In the genomic region with DNA sequence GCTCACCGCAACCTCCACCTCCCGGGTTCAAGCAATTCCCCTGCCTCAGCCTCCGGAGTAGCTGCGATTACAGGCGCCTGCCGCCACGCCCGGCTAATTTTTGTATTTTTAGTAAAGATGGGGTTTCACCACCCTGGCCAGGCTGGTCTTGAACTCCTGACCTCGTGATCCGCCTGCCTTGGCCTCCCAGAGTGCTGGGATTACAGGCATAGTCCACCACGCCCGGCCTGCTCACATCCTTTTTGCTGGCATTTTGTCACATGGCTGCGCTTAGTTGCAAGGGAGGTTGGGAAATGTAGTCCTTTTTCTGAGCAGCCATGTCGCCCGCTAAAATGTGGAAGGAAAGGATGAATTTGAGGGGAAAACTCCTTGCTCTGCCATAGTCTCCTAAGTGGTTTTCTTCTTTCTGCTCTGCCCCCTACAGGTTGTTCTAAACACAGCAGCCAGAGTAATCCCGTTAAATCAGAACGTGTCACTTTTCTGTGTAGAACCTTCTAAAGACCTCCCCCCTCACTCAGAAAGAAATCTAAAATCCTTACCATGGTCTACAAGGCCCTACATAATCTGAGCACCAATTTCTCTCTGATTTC, we compare ENCODE assay signal across 1 cellular context.
TF ChIP-seq lines count a peak whose summit lies in the region.

No MANE protein-coding gene starts in this region.

TF ChIP-seq in HEK293, 187 proteins besides CTCF, POLR2A, EP300 and RAD21 (continued from another document):
- TF ChIP-seq ZNF600 (tag by site-specific recombination; IDR thresholded peaks at IDR 0.05): peak; percentile 33; the same call in 1 of the 2 replicates
- TF ChIP-seq, protein P1, sequence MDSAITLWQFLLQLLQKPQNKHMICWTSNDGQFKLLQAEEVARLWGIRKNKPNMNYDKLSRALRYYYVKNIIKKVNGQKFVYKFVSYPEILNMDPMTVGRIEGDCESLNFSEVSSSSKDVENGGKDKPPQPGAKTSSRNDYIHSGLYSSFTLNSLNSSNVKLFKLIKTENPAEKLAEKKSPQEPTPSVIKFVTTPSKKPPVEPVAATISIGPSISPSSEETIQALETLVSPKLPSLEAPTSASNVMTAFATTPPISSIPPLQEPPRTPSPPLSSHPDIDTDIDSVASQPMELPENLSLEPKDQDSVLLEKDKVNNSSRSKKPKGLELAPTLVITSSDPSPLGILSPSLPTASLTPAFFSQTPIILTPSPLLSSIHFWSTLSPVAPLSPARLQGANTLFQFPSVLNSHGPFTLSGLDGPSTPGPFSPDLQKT (IDR thresholded peaks at IDR 0.05; ENCODE audit: borderline replicate concordance, low read depth, low read length): no peak
- TF ChIP-seq ZNF341 (tag by site-specific recombination; IDR thresholded peaks at IDR 0.05; ENCODE audit: low read depth): peak; percentile 84
- no peak for TF ChIP-seq ZNF514 (tag by site-specific recombination; IDR thresholded peaks at IDR 0.05)
- TF ChIP-seq ZNF114 (tag by site-specific recombination; IDR thresholded peaks at IDR 0.05): no peak
- peak; percentile 76 for TF ChIP-seq ZBTB17 (tag by site-specific recombination; IDR thresholded peaks at IDR 0.05)
- TF ChIP-seq ZBTB7A (tag by site-specific recombination; IDR thresholded peaks at IDR 0.05; ENCODE audit: low read depth): no peak
- no peak for TF ChIP-seq ZNF10 (tag by site-specific recombination; IDR thresholded peaks at IDR 0.05)
- no peak for TF ChIP-seq OVOL3 (tag by site-specific recombination; IDR thresholded peaks at IDR 0.05)
- TF ChIP-seq PRDM1 (tag by site-specific recombination; IDR thresholded peaks at IDR 0.05): peak; percentile 30; the same call in 1 of the 2 replicates
- TF ChIP-seq ZNF24 (tag by site-specific recombination; IDR thresholded peaks at IDR 0.05): peak; percentile 95
- TF ChIP-seq, protein P2, sequence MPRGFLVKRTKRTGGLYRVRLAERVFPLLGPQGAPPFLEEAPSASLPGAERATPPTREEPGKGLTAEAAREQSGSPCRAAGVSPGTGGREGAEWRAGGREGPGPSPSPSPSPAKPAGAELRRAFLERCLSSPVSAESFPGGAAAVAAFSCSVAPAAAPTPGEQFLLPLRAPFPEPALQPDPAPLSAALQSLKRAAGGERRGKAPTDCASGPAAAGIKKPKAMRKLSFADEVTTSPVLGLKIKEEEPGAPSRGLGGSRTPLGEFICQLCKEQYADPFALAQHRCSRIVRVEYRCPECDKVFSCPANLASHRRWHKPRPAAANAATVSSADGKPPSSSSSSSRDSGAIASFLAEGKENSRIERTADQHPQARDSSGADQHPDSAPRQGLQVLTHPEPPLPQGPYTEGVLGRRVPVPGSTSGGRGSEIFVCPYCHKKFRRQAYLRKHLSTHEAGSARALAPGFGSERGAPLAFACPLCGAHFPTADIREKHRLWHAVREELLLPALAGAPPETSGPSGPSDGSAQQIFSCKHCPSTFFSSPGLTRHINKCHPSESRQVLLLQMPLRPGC (tag by site-specific recombination; IDR thresholded peaks at IDR 0.05): no peak
- no peak for TF ChIP-seq ZNF354C (tag by site-specific recombination; IDR thresholded peaks at IDR 0.05; ENCODE audit: borderline replicate concordance, low read depth)
- peak; percentile 77 for TF ChIP-seq ZNF335 (tag by site-specific recombination; conservative IDR thresholded peaks at IDR 0.05)
- peak; percentile 58; the same call in 1 of the 2 replicates for TF ChIP-seq YY1 (tag by site-specific recombination; IDR thresholded peaks at IDR 0.05)
- TF ChIP-seq HOXC10 (CRISPR knock-in tag; IDR thresholded peaks at IDR 0.05): no peak
- TF ChIP-seq ZBTB8A (tag by site-specific recombination; IDR thresholded peaks at IDR 0.05): no peak
- TF ChIP-seq IKZF3 (tag by site-specific recombination; IDR thresholded peaks at IDR 0.05): peak; percentile 89
- TF ChIP-seq, protein P3, sequence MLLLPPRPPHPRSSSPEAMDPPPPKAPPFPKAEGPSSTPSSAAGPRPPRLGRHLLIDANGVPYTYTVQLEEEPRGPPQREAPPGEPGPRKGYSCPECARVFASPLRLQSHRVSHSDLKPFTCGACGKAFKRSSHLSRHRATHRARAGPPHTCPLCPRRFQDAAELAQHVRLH (tag by site-specific recombination; IDR thresholded peaks at IDR 0.05): 0 out of 2 replicates have a peak, but pooled peaks have one; percentile 44
- peak; percentile 50 for TF ChIP-seq GLIS1 (tag by site-specific recombination; IDR thresholded peaks at IDR 0.05)
- peak; percentile 48; the same call in 1 of the 2 replicates for TF ChIP-seq ZNF76 (tag by site-specific recombination; IDR thresholded peaks at IDR 0.05; ENCODE audit: borderline replicate concordance, low read depth)
- TF ChIP-seq BCL11A (tag by site-specific recombination; IDR thresholded peaks at IDR 0.05; ENCODE audit: low read depth): no peak
- TF ChIP-seq, protein P4, sequence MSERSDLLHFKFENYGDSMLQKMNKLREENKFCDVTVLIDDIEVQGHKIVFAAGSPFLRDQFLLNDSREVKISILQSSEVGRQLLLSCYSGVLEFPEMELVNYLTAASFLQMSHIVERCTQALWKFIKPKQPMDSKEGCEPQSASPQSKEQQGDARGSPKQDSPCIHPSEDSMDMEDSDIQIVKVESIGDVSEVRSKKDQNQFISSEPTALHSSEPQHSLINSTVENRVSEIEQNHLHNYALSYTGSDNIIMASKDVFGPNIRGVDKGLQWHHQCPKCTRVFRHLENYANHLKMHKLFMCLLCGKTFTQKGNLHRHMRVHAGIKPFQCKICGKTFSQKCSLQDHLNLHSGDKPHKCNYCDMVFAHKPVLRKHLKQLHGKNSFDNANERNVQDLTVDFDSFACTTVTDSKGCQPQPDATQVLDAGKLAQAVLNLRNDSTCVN (tag by site-specific recombination; optimal IDR thresholded peaks at IDR 0.05): peak; percentile 6
- peak; percentile 39; the same call in 1 of the 2 replicates for TF ChIP-seq ZNF423 (tag by site-specific recombination; IDR thresholded peaks at IDR 0.05)
- TF ChIP-seq HIC1 (tag by site-specific recombination; IDR thresholded peaks at IDR 0.05): no peak
- TF ChIP-seq ZNF280D (tag by site-specific recombination; IDR thresholded peaks at IDR 0.05): no peak
